ENCODE assay signal across 1 cellular context in genomic region chr6:25180630-25181375, GRCh38.
TF ChIP-seq lines count a peak whose summit lies in the region.

No MANE protein-coding gene starts in this region.

TF ChIP-seq in IMR-90, 13 proteins besides CTCF, POLR2A, EP300 and RAD21:
- TF ChIP-seq CEBPB (IDR thresholded peaks at IDR 0.05; ENCODE audit: low read depth, low read length) (no peak), MAFK (IDR thresholded peaks at IDR 0.05; ENCODE audit: low read depth, low read length) (no peak), BHLHE40 (IDR thresholded peaks at IDR 0.05; ENCODE audit: low read depth, low read length) (no peak), USF2 (IDR thresholded peaks at IDR 0.05; ENCODE audit: low read depth, low read length) (no peak), RCOR1 (IDR thresholded peaks at IDR 0.05; ENCODE audit: insufficient replicate concordance, low read length) (no peak), CHD1 (IDR thresholded peaks at IDR 0.05; ENCODE audit: low read depth, low read length) (no peak), FOS (IDR thresholded peaks at IDR 0.05; ENCODE audit: low read depth, low read length) (no peak), ELK1 (IDR thresholded peaks at IDR 0.05; ENCODE audit: borderline replicate concordance, low read depth, low read length) (no peak), SMC3 (IDR thresholded peaks at IDR 0.05; ENCODE audit: low read depth, low read length) (no peak)
